34 cellular contexts compared by ENCODE assay signal in genomic region chr2:110712737-110713136, GRCh38. TPM values are rescaled to one million over a fixed set of nuclear protein-coding genes. Genes with fewer than 3 reads are reported as not detected.
"Had no signal": no experiment of that assay in that cellular context is flagged by ENCODE, and none has a peak within 500 bp of the region (broad histone marks: within the 10 kb centered on the region; RNA-seq: fewer than 3 reads in every experiment).

No MANE protein-coding gene starts in this region.

- H3K27ac ChIP-seq: adrenal gland, body of pancreas, brain microvascular endothelial cell, breast epithelium, VCaP had no signal

- ATAC-seq: body of pancreas had no signal

- H3K36me3 ChIP-seq: adrenal gland, brain microvascular endothelial cell, breast epithelium had no signal

- H3K27me3 ChIP-seq: adrenal gland, body of pancreas had no signal

- H3K36me3 Mint-ChIP-seq: activated CD4-positive, alpha-beta memory T cell treated with anti-CD3 and anti-CD28 coated beads for 36 hours; activated naive CD4-positive, alpha-beta T cell treated with anti-CD3 and anti-CD28 coated beads, Interleukin-2, amount 50 U/mL, for 72 hours; activated naive CD8-positive, alpha-beta T cell treated with anti-CD3 and anti-CD28 coated beads for 36 hours had no signal

- H3K27ac Mint-ChIP-seq: activated B cell treated with CpG ODN at 0.5 μM for 24 hours; activated CD4-positive, alpha-beta memory T cell treated with anti-CD3 and anti-CD28 coated beads for 36 hours; activated CD4-positive, alpha-beta T cell treated with anti-CD3 and anti-CD28 coated beads, Interleukin-2, amount 10 ng/mL, durations not matched to agents 7 days and 5 days; activated CD8-positive, alpha-beta T cell treated with anti-CD3 and anti-CD28 coated beads for 36 hours; activated naive CD4-positive, alpha-beta T cell treated with anti-CD3 and anti-CD28 coated beads for 36 hours; activated naive CD4-positive, alpha-beta T cell treated with anti-CD3 and anti-CD28 coated beads, Interleukin-2, amount 50 U/mL, for 72 hours; activated naive CD8-positive, alpha-beta T cell treated with anti-CD3 and anti-CD28 coated beads for 36 hours; activated T-cell treated with anti-CD3 and anti-CD28 coated beads, Interleukin-2, amount 50 U/mL, for 72 hours; activated T-helper 1 cell treated with anti-CD3 and anti-CD28 coated beads, Interleukin-12 subunit alpha, Interleukin-12 subunit beta, Interleukin-2, Interleukin-4 antibody, amounts not matched to agents 30 ng/mL and 10 ng/mL and 1 ng/mL, durations not matched to agents 14 hours and 24 hours and 36 hours; activated T-helper 17 cell treated with anti-CD3 and anti-CD28 coated beads, Interleukin-2, amount 50 U/mL, for 72 hours; T-helper 1 cell treated with Interleukin-12 subunit alpha and Interleukin-12 subunit beta and Interleukin-4 antibody, amounts not matched to agents 30 μg/mL and 1 μg/mL, for 36 hours; T-helper 2 cell treated with Interferon-gamma antibody and Interleukin-4, amounts not matched to agents 5 μg/mL and 100 μg/mL, for 36 hours had no signal

- H3K4me3 ChIP-seq: adrenal gland, body of pancreas, breast epithelium had no signal

- H3K9me3 Mint-ChIP-seq: activated B cell treated with CpG ODN at 0.5 μM for 24 hours; activated CD4-positive, alpha-beta memory T cell treated with anti-CD3 and anti-CD28 coated beads for 36 hours; activated CD4-positive, alpha-beta T cell treated with anti-CD3 and anti-CD28 coated beads, Interleukin-2, amount 10 ng/mL, durations not matched to agents 7 days and 5 days; activated CD8-positive, alpha-beta T cell treated with anti-CD3 and anti-CD28 coated beads for 36 hours; activated naive CD4-positive, alpha-beta T cell treated with anti-CD3 and anti-CD28 coated beads for 36 hours; activated naive CD4-positive, alpha-beta T cell treated with anti-CD3 and anti-CD28 coated beads, Interleukin-2, amount 50 U/mL, for 72 hours; activated naive CD8-positive, alpha-beta T cell treated with anti-CD3 and anti-CD28 coated beads for 36 hours; activated T-cell treated with anti-CD3 and anti-CD28 coated beads, Interleukin-2, amount 50 U/mL, for 4 hours; activated T-cell treated with anti-CD3 and anti-CD28 coated beads, Interleukin-2, amount 50 U/mL, for 72 hours; activated T-helper 1 cell treated with anti-CD3 and anti-CD28 coated beads, Interleukin-12 subunit alpha, Interleukin-12 subunit beta, Interleukin-2, Interleukin-4 antibody, amounts not matched to agents 30 ng/mL and 10 ng/mL and 1 ng/mL, durations not matched to agents 14 hours and 24 hours and 36 hours; activated T-helper 17 cell treated with anti-CD3 and anti-CD28 coated beads, Interleukin-2, amount 50 U/mL, for 72 hours; T-helper 1 cell treated with Interleukin-12 subunit alpha and Interleukin-12 subunit beta and Interleukin-4 antibody, amounts not matched to agents 30 μg/mL and 1 μg/mL, for 36 hours; T-helper 2 cell treated with Interferon-gamma antibody and Interleukin-4, amounts not matched to agents 5 μg/mL and 100 μg/mL, for 36 hours had no signal

- H3K4me1 Mint-ChIP-seq: activated B cell treated with CpG ODN at 0.5 μM for 24 hours; activated CD4-positive, alpha-beta T cell treated with anti-CD3 and anti-CD28 coated beads, Interleukin-2, amount 10 ng/mL, durations not matched to agents 7 days and 5 days; activated T-helper 17 cell treated with anti-CD3 and anti-CD28 coated beads, Interleukin-2, amount 50 U/mL, for 72 hours had no signal

- H3K4me3 Mint-ChIP-seq: activated B cell treated with CpG ODN at 0.5 μM for 24 hours; activated CD4-positive, alpha-beta memory T cell treated with anti-CD3 and anti-CD28 coated beads for 36 hours; activated CD4-positive, alpha-beta T cell treated with anti-CD3 and anti-CD28 coated beads, Interleukin-2, amount 10 ng/mL, durations not matched to agents 7 days and 5 days; activated CD8-positive, alpha-beta T cell treated with anti-CD3 and anti-CD28 coated beads for 36 hours; activated naive CD4-positive, alpha-beta T cell treated with anti-CD3 and anti-CD28 coated beads for 36 hours; activated naive CD8-positive, alpha-beta T cell treated with anti-CD3 and anti-CD28 coated beads for 36 hours; activated T-cell treated with anti-CD3 and anti-CD28 coated beads, Interleukin-2, amount 50 U/mL, for 4 hours; activated T-cell treated with anti-CD3 and anti-CD28 coated beads, Interleukin-2, amount 50 U/mL, for 72 hours; activated T-helper 1 cell treated with anti-CD3 and anti-CD28 coated beads, Interleukin-12 subunit alpha, Interleukin-12 subunit beta, Interleukin-2, Interleukin-4 antibody, amounts not matched to agents 30 ng/mL and 10 ng/mL and 1 ng/mL, durations not matched to agents 14 hours and 24 hours and 36 hours; activated T-helper 17 cell treated with anti-CD3 and anti-CD28 coated beads, Interleukin-2, amount 50 U/mL, for 72 hours; T-helper 1 cell treated with Interleukin-12 subunit alpha and Interleukin-12 subunit beta and Interleukin-4 antibody, amounts not matched to agents 30 μg/mL and 1 μg/mL, for 36 hours; T-helper 2 cell treated with Interferon-gamma antibody and Interleukin-4, amounts not matched to agents 5 μg/mL and 100 μg/mL, for 36 hours had no signal

- H3K9me3 ChIP-seq: adrenal gland, body of pancreas, breast epithelium had no signal

- DNase-seq: activated B cell treated with CpG ODN at 0.5 μM for 24 hours; activated CD4-positive, alpha-beta memory T cell treated with anti-CD3 and anti-CD28 coated beads for 36 hours; activated CD4-positive, alpha-beta T cell treated with anti-CD3 and anti-CD28 coated beads for 4 hours; activated CD4-positive, alpha-beta T cell treated with anti-CD3 and anti-CD28 coated beads, Interleukin-2, amount 10 ng/mL, durations not matched to agents 7 days and 5 days; activated CD4-positive, CD25-positive, alpha-beta regulatory T cell treated with anti-CD3 and anti-CD28 coated beads, Interleukin-2, amount 50 U/mL, for 72 hours; activated CD8-positive, alpha-beta memory T cell treated with anti-CD3 and anti-CD28 coated beads, Interleukin-2, amount 50 U/mL, for 4 hours; activated CD8-positive, alpha-beta T cell treated with anti-CD3 and anti-CD28 coated beads for 36 hours; activated effector memory CD4-positive, alpha-beta T cell treated with anti-CD3 and anti-CD28 coated beads, Interleukin-2, amount 50 U/mL, for 16 hours; activated gamma-delta T cell treated with Interleukin-2 at 50 U/mL for 16 hours; activated naive CD4-positive, alpha-beta T cell; activated naive CD4-positive, alpha-beta T cell treated with anti-CD3 and anti-CD28 coated beads for 36 hours; activated naive CD4-positive, alpha-beta T cell treated with anti-CD3 and anti-CD28 coated beads, Interleukin-2, amount 50 U/mL, for 16 hours; activated naive CD8-positive, alpha-beta T cell treated with anti-CD3 and anti-CD28 coated beads for 36 hours; activated T-cell treated with anti-CD3 and anti-CD28 coated beads for 4 hours; activated T-cell treated with anti-CD3 and anti-CD28 coated beads, Interleukin-2, amount 50 U/mL, for 1 hour; activated T-cell treated with anti-CD3 and anti-CD28 coated beads, Interleukin-2, amount 50 U/mL, for 4 hours; adrenal gland; amniotic stem cell; aorta; body of pancreas; brain microvascular endothelial cell; central memory CD4-positive, alpha-beta T cell; T-helper 1 cell; T-helper 2 cell; T-helper 9 cell had no signal

- H3K4me1 ChIP-seq: body of pancreas, breast epithelium had no signal

RNA-seq across cellular contexts. Expression of gene ACOXL, which starts 19.6 kb away (rescaled TPM):
- total RNA-seq: activated naive CD4-positive, alpha-beta T cell treated with anti-CD3 and anti-CD28 coated beads for 36 hours; activated naive CD8-positive, alpha-beta T cell treated with anti-CD3 and anti-CD28 coated beads for 36 hours; aorta; breast epithelium; cardiac septum had no signal

RNA-seq across cellular contexts. Expression of gene BUB1, which starts 34.9 kb away (rescaled TPM):
- total RNA-seq: body of pancreas had no signal
